ENCODE assay signal across 8 cellular contexts in the genomic region with DNA sequence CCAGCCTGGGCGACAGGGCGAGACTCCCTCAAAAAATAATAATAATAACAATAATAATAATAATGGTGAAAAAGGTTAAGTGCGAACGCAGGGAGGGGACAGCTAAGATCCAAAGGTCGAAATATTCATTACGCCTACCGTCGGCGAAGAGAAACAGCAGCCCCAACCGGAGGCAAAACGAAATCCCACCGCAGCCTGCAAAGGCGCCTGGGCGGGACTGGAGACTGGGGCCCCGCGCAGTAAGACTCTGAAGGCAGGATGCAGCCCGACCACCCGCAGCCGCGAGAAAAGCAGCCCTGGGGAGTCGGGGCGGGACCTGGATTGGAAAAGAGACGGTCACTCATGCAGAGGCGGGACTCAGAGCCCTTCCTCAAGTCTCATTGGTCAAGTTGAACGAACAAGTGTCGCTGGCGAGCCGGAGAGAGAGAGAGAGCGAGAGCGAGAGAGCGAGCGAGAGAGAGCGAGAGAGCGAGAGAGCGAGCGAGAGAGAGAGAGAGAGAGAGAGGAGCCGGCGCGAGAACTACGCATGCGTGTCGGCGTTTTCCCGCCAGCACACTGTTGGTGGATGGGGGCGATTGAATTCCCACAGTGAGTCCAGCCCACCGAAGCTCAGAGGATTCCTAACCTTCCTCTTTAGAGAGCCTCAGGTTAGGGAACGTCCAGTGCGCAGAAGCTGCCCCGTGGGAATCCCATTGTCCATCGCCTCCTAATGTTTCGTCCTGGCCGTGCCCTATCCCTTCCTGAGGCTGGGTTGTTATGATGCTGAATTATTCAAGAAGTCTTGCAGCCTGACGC. TPM values are rescaled to one million over a fixed set of nuclear protein-coding genes. Genes with fewer than 3 reads are reported as not detected.
DNase-seq lines count a peak whose midpoint lies in the region; ATAC-seq, FAIRE-seq and TF ChIP-seq lines count a peak whose summit lies in the region.

No MANE protein-coding gene starts in this region.

- peaks cover 7% of the 10 kb centered on the region for H3K79me2 ChIP-seq in astrocyte (ENCODE audit: insufficient read depth, low read length)

- H3K9ac ChIP-seq in astrocyte (ENCODE audit: low read length) = peak overlapping the region; percentile 85

- peak overlapping the region; percentile 93 for H3K27ac ChIP-seq in astrocyte (ENCODE audit: low read depth, low read length)

- peak overlapping the region; percentile 77 for H3K4me3 Mint-ChIP-seq in T-helper 2 cell treated with Interferon-gamma antibody and Interleukin-4, amounts not matched to agents 5 μg/mL and 100 μg/mL, for 36 hours
- H3K4me3 Mint-ChIP-seq in astrocyte (ENCODE audit: unreplicated experiment) = peak overlapping the region; percentile 84

- no peaks in the 10 kb centered on the region for H3K27me3 ChIP-seq in astrocyte (ENCODE audit: insufficient read depth, low read length)

- H3K4me1 ChIP-seq in astrocyte (ENCODE audit: insufficient read depth, low read length) = peaks cover 9% of the 10 kb centered on the region

- peak overlapping the region; percentile 71 for H3K4me3 ChIP-seq in astrocyte (ENCODE audit: insufficient read depth, low read depth, low read length)

- peaks cover 12% of the 10 kb centered on the region for H3K36me3 Mint-ChIP-seq in T-helper 2 cell treated with Interferon-gamma antibody and Interleukin-4, amounts not matched to agents 5 μg/mL and 100 μg/mL, for 36 hours (ENCODE audit: low read depth)
- H3K36me3 Mint-ChIP-seq in astrocyte (ENCODE audit: low read depth, unreplicated experiment) = peaks cover 10% of the 10 kb centered on the region

- no peak for FAIRE-seq in astrocyte (lab: Jason Lieb, UNC)

- TF ChIP-seq POLR2A in GM18505 (IDR thresholded peaks at IDR 0.05; ENCODE audit: borderline replicate concordance, extremely low read depth, insufficient read depth, insufficient read length) = peak; percentile 96

- peak; percentile 98 for DNase-seq in NCI-H187 treated with DMSO at 0.1 percent for 48 hours (lab: John Stamatoyannopoulos, UW)
- DNase-seq in T-helper 2 cell treated with Interferon-gamma antibody and Interleukin-4, amounts not matched to agents 5 μg/mL and 100 μg/mL, for 36 hours (ENCODE audit: low spot score) = peak; percentile 97
- DNase-seq in astrocyte (ENCODE audit: low read depth) = peak; percentile 99
- peak; percentile 96 for DNase-seq in hepatic stellate cell (ENCODE audit: low spot score)
- peak; percentile 97 for DNase-seq in renal cortical epithelial cell (ENCODE audit: low read depth)
- DNase-seq in cortex of kidney (lab: John Stamatoyannopoulos, UW) = no peak

- H3K9me3 ChIP-seq in astrocyte (ENCODE audit: insufficient read depth, low read depth, low read length) = no peaks in the 10 kb centered on the region

- H3K27ac Mint-ChIP-seq in T-helper 2 cell treated with Interferon-gamma antibody and Interleukin-4, amounts not matched to agents 5 μg/mL and 100 μg/mL, for 36 hours = peak overlapping the region; percentile 93
- H3K27ac Mint-ChIP-seq in astrocyte (ENCODE audit: unreplicated experiment) = peak overlapping the region; percentile 67

- peak overlapping the region; percentile 98 for H2AFZ ChIP-seq in astrocyte (ENCODE audit: low read depth, low read length)

- peaks cover 3% of the 10 kb centered on the region for H3K27me3 Mint-ChIP-seq in T-helper 2 cell treated with Interferon-gamma antibody and Interleukin-4, amounts not matched to agents 5 μg/mL and 100 μg/mL, for 36 hours (ENCODE audit: low read depth)
- H3K27me3 Mint-ChIP-seq in astrocyte (ENCODE audit: low read depth, unreplicated experiment) = no peaks in the 10 kb centered on the region

- H3K4me2 ChIP-seq in astrocyte (ENCODE audit: low read length) = peak overlapping the region; percentile 93

- no peaks in the 10 kb centered on the region for H4K20me1 ChIP-seq in astrocyte (ENCODE audit: insufficient read depth, low read length)

- ATAC-seq in GM18505 (IDR thresholded peaks at IDR 0.05; ENCODE audit: unreplicated experiment) (peak; percentile 82), HG02970 (IDR thresholded peaks at IDR 0.05; ENCODE audit: low FRiP score, unreplicated experiment) (peak; percentile 88)

- H3K36me3 ChIP-seq in astrocyte (ENCODE audit: insufficient read depth, low read length) = no peaks in the 10 kb centered on the region

- no peak for TF ChIP-seq CTCF in astrocyte (IDR thresholded peaks at IDR 0.05; ENCODE audit: insufficient read depth, low read depth, low read length)

- peaks cover 36% of the 10 kb centered on the region for H3K4me1 Mint-ChIP-seq in T-helper 2 cell treated with Interferon-gamma antibody and Interleukin-4, amounts not matched to agents 5 μg/mL and 100 μg/mL, for 36 hours (ENCODE audit: low read depth)
- H3K4me1 Mint-ChIP-seq in astrocyte (ENCODE audit: low read depth, unreplicated experiment) = peaks cover 11% of the 10 kb centered on the region

- H3K9me3 Mint-ChIP-seq in T-helper 2 cell treated with Interferon-gamma antibody and Interleukin-4, amounts not matched to agents 5 μg/mL and 100 μg/mL, for 36 hours = no peaks in the 10 kb centered on the region
- H3K9me3 Mint-ChIP-seq in astrocyte (ENCODE audit: unreplicated experiment) = no peaks in the 10 kb centered on the region

RNA-seq across cellular contexts. Expression of gene ENTREP3, which starts 10.7 kb away (rescaled TPM):
- 51.1 and 51.7 TPM in 2 replicates for total RNA-seq in astrocyte
- total RNA-seq in renal cortical epithelial cell = 5.6 and 10.2 TPM in 2 replicates

RNA-seq across cellular contexts. Expression of gene SCAMP3, which starts 17.6 kb away (rescaled TPM):
- total RNA-seq in astrocyte = 68.9 and 70.3 TPM in 2 replicates
- 23.6 and 42.1 TPM in 2 replicates for total RNA-seq in renal cortical epithelial cell

RNA-seq across cellular contexts. Expression of gene CLK2, which starts 28.7 kb away (rescaled TPM):
- total RNA-seq in astrocyte = 31.7 and 36.1 TPM in 2 replicates
- total RNA-seq in renal cortical epithelial cell = 12.0 and 33.1 TPM in 2 replicates

RNA-seq across cellular contexts. Expression of gene HCN3, which starts 32.7 kb away (rescaled TPM):
- 3.4 and 3.6 TPM in 2 replicates for total RNA-seq in astrocyte
- total RNA-seq in renal cortical epithelial cell = 1.0 and 1.7 TPM in 2 replicates

RNA-seq across cellular contexts. Expression of gene MTX1, which starts 36.1 kb away (rescaled TPM):
- total RNA-seq in astrocyte = 39.8 and 41.8 TPM in 2 replicates
- 36.8 and 72.8 TPM in 2 replicates for total RNA-seq in renal cortical epithelial cell
